ENCODE assay signal across 9 cellular contexts in the genomic region with DNA sequence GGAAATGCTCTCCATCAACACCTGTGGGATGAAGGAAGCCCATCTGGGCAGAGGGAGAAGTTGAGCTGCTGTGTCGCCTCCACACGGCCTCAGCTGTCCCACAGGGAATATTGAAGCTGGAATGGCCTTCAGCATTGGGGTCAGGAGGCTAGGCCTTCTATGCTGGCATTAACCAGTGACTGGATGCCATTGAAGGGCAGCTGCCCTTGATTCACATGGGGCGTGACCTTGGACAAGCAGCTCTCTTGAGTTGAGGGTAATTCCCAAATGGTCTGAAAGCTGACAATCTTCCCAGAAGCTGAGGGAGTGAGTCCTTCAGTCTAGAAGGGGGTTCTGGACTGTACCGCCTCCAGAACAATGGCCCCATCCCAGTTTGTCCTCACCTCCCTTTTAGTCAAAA. TPM values are rescaled to one million over a fixed set of nuclear protein-coding genes. Genes with fewer than 3 reads are reported as not detected.
DNase-seq lines count a peak whose midpoint lies in the region; ATAC-seq, FAIRE-seq and TF ChIP-seq lines count a peak whose summit lies in the region.
"Had no signal": no experiment of that assay in that cellular context is flagged by ENCODE, and none has a peak within 500 bp of the region (broad histone marks: within the 10 kb centered on the region; RNA-seq: fewer than 3 reads in every experiment).

No MANE protein-coding gene starts in this region.

- H3K9me3 Mint-ChIP-seq in brain = peaks cover 0 to 4% (median 0%) of the 10 kb centered on the region in 5 experiments
- H3K9me3 Mint-ChIP-seq in naive thymus-derived CD8-positive, alpha-beta T cell = no peaks in the 10 kb centered on the region

- ATAC-seq in A549 (no peak), HG03097 (IDR thresholded peaks at IDR 0.05; ENCODE audit: low FRiP score, unreplicated experiment) (no peak)
- no peak for ATAC-seq in naive thymus-derived CD8-positive, alpha-beta T cell

- POLR2A ChIA-PET in A549 (lab: Yijun Ruan, JAX) = interaction anchor here (2.6 kb wide), 1 partner anchor 31 kb away, joined by 33 read pairs; no protein-coding TSS in a partner anchor
- POLR2A ChIA-PET in naive thymus-derived CD8-positive, alpha-beta T cell (lab: Charles Lee) = interaction anchor here (1.1 to 3.8 kb wide), 2 partner anchors 10 to 11 kb away, joined by 4 to 18 read pairs; no protein-coding TSS in a partner anchor

- peak overlapping the region; percentile 92 to 99 for H3K27ac ChIP-seq in A549
- no peak overlapping the region for H3K27ac ChIP-seq in HUES64 (ENCODE audit: low read depth, low read length)

- DNase-seq in A549 (ENCODE audit: low read depth in 1 of 2, low spot score in 1 of 2) (no peak), NCI-H187 (lab: John Stamatoyannopoulos, UW) (no peak), ureter (ENCODE audit: low spot score) (no peak), RCC 7860 (ENCODE audit: low spot score) (no peak)
- DNase-seq in naive thymus-derived CD8-positive, alpha-beta T cell = no peak

- peaks cover 76% of the 10 kb centered on the region for H3K27me3 ChIP-seq in HUES64 (ENCODE audit: insufficient read depth, low read length)

- peaks cover 89% of the 10 kb centered on the region for H3K4me1 ChIP-seq in A549
- H3K4me1 ChIP-seq in HUES64 (ENCODE audit: insufficient read depth, low read length) = peaks cover 24% of the 10 kb centered on the region

- peak overlapping the region; percentile 95; the same call in 2 of the 3 replicates for H3K4me3 ChIP-seq in A549
- peak overlapping the region; percentile 63; the same call in 1 of the 2 replicates for H3K4me3 ChIP-seq in HUES64 (ENCODE audit: low read length)

- H3K4me1 Mint-ChIP-seq in brain = peaks cover 55% of the 10 kb centered on the region
- H3K4me1 Mint-ChIP-seq in naive thymus-derived CD8-positive, alpha-beta T cell = peaks cover 25 to 70% (median 60%) of the 10 kb centered on the region in 4 donors

- no peak for TF ChIP-seq EP300 in A549 (IDR thresholded peaks at IDR 0.05)

- H3K27ac Mint-ChIP-seq in brain = peak overlapping the region in 2 of 5 experiments; percentile 68
- peak overlapping the region; percentile 87 to 100 (median 98) for H3K27ac Mint-ChIP-seq in naive thymus-derived CD8-positive, alpha-beta T cell

- H3K9me3 ChIP-seq in A549 (no peaks in the 10 kb centered on the region), HUES64 (ENCODE audit: insufficient read depth, low read depth, low read length) (no peaks in the 10 kb centered on the region)

- peak overlapping the region; percentile 92 for H3K4me2 ChIP-seq in A549

- CTCF ChIA-PET in A549 (lab: Yijun Ruan, JAX) = interaction anchor here (1.3 to 48.5 kb wide), 6 partner anchors 13 to 167 kb away, joined by 4 to 1899 read pairs (median 12); no protein-coding TSS in a partner anchor

- no peak for TF ChIP-seq RAD21 in A549 (conservative IDR thresholded peaks at IDR 0.05 in 1 of 2, IDR thresholded peaks at IDR 0.05 in 1 of 2)

- peaks cover 88% of the 10 kb centered on the region for H3K27me3 Mint-ChIP-seq in brain
- peaks cover 0 to 2% (median 0%) of the 10 kb centered on the region in 5 donors for H3K27me3 Mint-ChIP-seq in naive thymus-derived CD8-positive, alpha-beta T cell

- H3K9ac ChIP-seq in HUES64 (ENCODE audit: low read depth, low read length) = no peak overlapping the region

- no peak for TF ChIP-seq CTCF in A549 (IDR thresholded peaks at IDR 0.05)
- TF ChIP-seq CTCF in brain (conservative IDR thresholded peaks at IDR 0.05) = no peak

- no peaks in the 10 kb centered on the region for H3K36me3 ChIP-seq in HUES64 (ENCODE audit: insufficient read depth, low read length)

- FAIRE-seq in A549 (lab: Jason Lieb, UNC) (no peak), RCC 7860 (lab: Jason Lieb, UNC) (no peak)

- peak overlapping the region in 4 of 5 experiments; percentile 38 to 80 (median 76) for H3K4me3 Mint-ChIP-seq in brain
- peak overlapping the region; percentile 85 to 97 (median 93) for H3K4me3 Mint-ChIP-seq in naive thymus-derived CD8-positive, alpha-beta T cell

- WGBS in A549 (ENCODE audit: missing lambda C conversion rate) = 87% methylated on average over 4 of the region's 4 CpGs
- 88% methylated on average over 4 of the region's 4 CpGs for WGBS in HUES64

- peaks cover 15% of the 10 kb centered on the region for H3K36me3 Mint-ChIP-seq in brain
- H3K36me3 Mint-ChIP-seq in naive thymus-derived CD8-positive, alpha-beta T cell = peaks cover 0 to 34% (median 9%) of the 10 kb centered on the region in 3 donors

- TF ChIP-seq POLR2A in A549 (IDR thresholded peaks at IDR 0.05; ENCODE audit: low read length) = no peak

TF ChIP-seq in A549, 52 proteins besides CTCF, POLR2A, EP300 and RAD21:
- TF ChIP-seq, protein P1, sequence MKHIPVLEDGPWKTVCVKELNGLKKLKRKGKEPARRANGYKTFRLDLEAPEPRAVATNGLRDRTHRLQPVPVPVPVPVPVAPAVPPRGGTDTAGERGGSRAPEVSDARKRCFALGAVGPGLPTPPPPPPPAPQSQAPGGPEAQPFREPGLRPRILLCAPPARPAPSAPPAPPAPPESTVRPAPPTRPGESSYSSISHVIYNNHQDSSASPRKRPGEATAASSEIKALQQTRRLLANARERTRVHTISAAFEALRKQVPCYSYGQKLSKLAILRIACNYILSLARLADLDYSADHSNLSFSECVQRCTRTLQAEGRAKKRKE (CRISPR knock-in tag; IDR thresholded peaks at IDR 0.05; ENCODE audit: low read depth) = no peak
- peak; percentile 43; the same call in 1 of the 2 replicates for TF ChIP-seq TFCP2L1 (CRISPR knock-in tag; IDR thresholded peaks at IDR 0.05)
- peak; percentile 34; the same call in 1 of the 2 replicates for TF ChIP-seq ESRRA (IDR thresholded peaks at IDR 0.05; ENCODE audit: borderline replicate concordance, low read length)

RNA-seq across cellular contexts. Expression of gene BCL3, which starts 6.7 kb away (rescaled TPM):
- 22.6 and 25.3 TPM in 2 replicates for polyA plus RNA-seq in A549 (2011; rRNA removed)
- 103 and 138 TPM in 2 replicates for polyA plus RNA-seq in A549 (2012; cell fraction: cytosol; rRNA removed)
- polyA plus RNA-seq in A549 (2012; cell fraction: nucleus; rRNA removed) = 302 and 387 TPM in 2 replicates
- 49.6 to 80.7 TPM (median 72.1 TPM) in 3 replicates for polyA plus RNA-seq in A549 (2017; fragmentation: RNase III; extraction: RNeasy Plus Mini Kit Qiagen cat#74134 plus additional on column Dnase treatment)
- polyA minus RNA-seq in A549 (2011; rRNA and poly(A)+ RNA removed) = 27.4 and 33.8 TPM in 2 replicates
- polyA plus RNA-seq in HUES64 (2013, experiment 1 of 2) = 0.80 TPM
- polyA plus RNA-seq in HUES64 (2013, experiment 2 of 2) = 2.7 TPM
- 4.7 TPM for polyA plus RNA-seq in brain (ENCODE audit: insufficient read depth, low read depth, low replicate concordance)
- 1 to 10 TPM; 5.9 to 7.7 TPM for total RNA-seq in naive thymus-derived CD8-positive, alpha-beta T cell
- 1 to 10 TPM; 3.2 to 6.2 (median 3.5) TPM for polyA plus RNA-seq in naive thymus-derived CD8-positive, alpha-beta T cell
- 68.4 TPM for total RNA-seq in ureter

RNA-seq across cellular contexts. Expression of gene CBLC, which starts 22.5 kb away (rescaled TPM):
- polyA plus RNA-seq in A549 (2011; rRNA removed) (not detected in 2 replicates), A549 (2017; fragmentation: RNase III; extraction: RNeasy Plus Mini Kit Qiagen cat#74134 plus additional on column Dnase treatment) (not detected in 3 replicates), brain (ENCODE audit: insufficient read depth, low read depth, low replicate concordance) (3.5 TPM)
- polyA plus RNA-seq in A549 (2012; cell fraction: cytosol; rRNA removed) = 0.09 and 0.16 TPM in 2 replicates
- 0.16 and 0.21 TPM in 2 replicates for polyA plus RNA-seq in A549 (2012; cell fraction: nucleus; rRNA removed)
- polyA minus RNA-seq in A549 (2011; rRNA and poly(A)+ RNA removed) = 0.29 TPM in 1 of 2 replicates, not detected in the other
- polyA plus RNA-seq in HUES64 (2013, experiment 1 of 2) = 3.9 TPM
- 5.1 TPM for polyA plus RNA-seq in HUES64 (2013, experiment 2 of 2)
- total RNA-seq in naive thymus-derived CD8-positive, alpha-beta T cell = not detected
- under 1 TPM in 1 of 3 donors, not detected in 2; 0.14 TPM for polyA plus RNA-seq in naive thymus-derived CD8-positive, alpha-beta T cell
- 49.5 TPM for total RNA-seq in ureter
- total RNA-seq: Daoy had no signal

RNA-seq across cellular contexts. Expression of gene BCAM, which starts 53.7 kb away (rescaled TPM):
- 15.2 and 18.4 TPM in 2 replicates for polyA plus RNA-seq in A549 (2011; rRNA removed)
- 62.2 and 88.1 TPM in 2 replicates for polyA plus RNA-seq in A549 (2012; cell fraction: cytosol; rRNA removed)
- polyA plus RNA-seq in A549 (2012; cell fraction: nucleus; rRNA removed) = 183 and 239 TPM in 2 replicates
- polyA plus RNA-seq in A549 (2017; fragmentation: RNase III; extraction: RNeasy Plus Mini Kit Qiagen cat#74134 plus additional on column Dnase treatment) = 77.5 to 102 TPM (median 88.1 TPM) in 3 replicates
- 8.1 and 25.5 TPM in 2 replicates for polyA minus RNA-seq in A549 (2011; rRNA and poly(A)+ RNA removed)
- 30.2 TPM for polyA plus RNA-seq in HUES64 (2013, experiment 1 of 2)
- polyA plus RNA-seq in HUES64 (2013, experiment 2 of 2) = 39.3 TPM
- polyA plus RNA-seq in brain (ENCODE audit: insufficient read depth, low read depth, low replicate concordance) = 92.8 TPM
- total RNA-seq in naive thymus-derived CD8-positive, alpha-beta T cell = not detected
- polyA plus RNA-seq in naive thymus-derived CD8-positive, alpha-beta T cell = not detected
- 136 TPM for total RNA-seq in ureter

RNA-seq across cellular contexts. Expression of gene CEACAM16, which starts 56.3 kb away (rescaled TPM):
- polyA plus RNA-seq in A549 (2011; rRNA removed) (not detected in 2 replicates), A549 (2017; fragmentation: RNase III; extraction: RNeasy Plus Mini Kit Qiagen cat#74134 plus additional on column Dnase treatment) (0.08 to 0.11 TPM in 2 of 3 replicates, not detected in the other), brain (ENCODE audit: insufficient read depth, low read depth, low replicate concordance) (not detected)
- 0.03 TPM in 1 of 2 replicates, not detected in the other for polyA plus RNA-seq in A549 (2012; cell fraction: cytosol; rRNA removed)
- 0.34 and 0.50 TPM in 2 replicates for polyA plus RNA-seq in A549 (2012; cell fraction: nucleus; rRNA removed)
- polyA minus RNA-seq in A549 (2011; rRNA and poly(A)+ RNA removed) = 0.34 and 0.58 TPM in 2 replicates
- not detected for polyA plus RNA-seq in HUES64 (2013, experiment 1 of 2)
- not detected for polyA plus RNA-seq in HUES64 (2013, experiment 2 of 2)
- total RNA-seq in naive thymus-derived CD8-positive, alpha-beta T cell = not detected
- not detected for polyA plus RNA-seq in naive thymus-derived CD8-positive, alpha-beta T cell
- not detected for total RNA-seq in ureter
- total RNA-seq: Daoy had no signal

Comparison
In these comparisons a context has a peak if more than half of its experiments do, and no peak if none do; other contexts are left out.
1. RNA of gene BCAM, which starts 53.7 kb away (polyA plus RNA-seq): 92.8 TPM in brain (single experiment) and 15.2 to 239 TPM in A549; not detected in naive thymus-derived CD8-positive, alpha-beta T cell; every median in the first group is over 10 times any median in the second.